17 cellular contexts compared by ENCODE assay signal in the genomic region with DNA sequence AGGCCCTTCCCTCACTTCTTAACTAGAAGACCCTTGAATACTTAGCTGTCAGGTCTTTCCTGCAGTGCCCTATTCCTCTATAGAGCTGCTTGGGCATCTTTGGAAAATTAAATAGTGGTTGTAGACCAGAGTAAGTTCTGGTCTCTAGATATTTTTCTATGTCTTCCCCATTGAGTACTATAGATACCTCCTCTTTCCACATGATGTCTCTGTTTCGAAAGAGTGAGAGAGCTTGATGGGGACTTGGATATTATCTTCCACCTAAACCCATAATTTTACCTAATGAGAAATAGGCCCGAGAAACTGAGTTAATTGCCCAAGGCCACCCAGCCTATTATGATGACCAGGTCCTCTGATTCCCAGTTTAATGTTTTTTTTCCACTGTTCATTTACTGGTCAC. TPM values are rescaled to one million over a fixed set of nuclear protein-coding genes. Genes with fewer than 3 reads are reported as not detected.
DNase-seq lines count a peak whose midpoint lies in the region; ATAC-seq lines count a peak whose summit lies in the region.
"Had no signal": no experiment of that assay in that cellular context is flagged by ENCODE, and none has a peak within 500 bp of the region (broad histone marks: within the 10 kb centered on the region; RNA-seq: fewer than 3 reads in every experiment).

No MANE protein-coding gene starts in this region.

- intact Hi-C loops in activated naive CD4-positive, alpha-beta T cell treated with anti-CD3 and anti-CD28 coated beads for 36 hours (cut with micrococcal nuclease), result loop anchor here (2.0 kb wide), 3 partner anchors 119 to 267 kb away; a partner anchor contains a TSS

- peak overlapping the region; percentile 21 for H3K27ac Mint-ChIP-seq in activated naive CD4-positive, alpha-beta T cell treated with anti-CD3 and anti-CD28 coated beads for 36 hours
- H3K27ac Mint-ChIP-seq in T-helper 17 cell, result peak overlapping the region; percentile 49
- H3K27ac Mint-ChIP-seq: HFFc6 had no signal

- H3K27me3 Mint-ChIP-seq in activated naive CD4-positive, alpha-beta T cell treated with anti-CD3 and anti-CD28 coated beads for 36 hours (ENCODE audit: low read depth), result no peaks in the 10 kb centered on the region
- H3K27me3 Mint-ChIP-seq in T-helper 17 cell, result no peaks in the 10 kb centered on the region

- H3K4me1 Mint-ChIP-seq in activated naive CD4-positive, alpha-beta T cell treated with anti-CD3 and anti-CD28 coated beads for 36 hours (ENCODE audit: low read depth), result peaks cover 21% of the 10 kb centered on the region
- peaks cover 20% of the 10 kb centered on the region for H3K4me1 Mint-ChIP-seq in T-helper 17 cell

- H3K9me3 ChIP-seq in T-helper 17 cell (ENCODE audit: control insufficient read depth, low read length, poor library complexity, severe bottlenecking), result no peaks in the 10 kb centered on the region
- H3K9me3 ChIP-seq: MG63, SK-N-SH had no signal

- CTCF ChIA-PET in activated naive CD4-positive, alpha-beta T cell treated with anti-CD3 and anti-CD28 coated beads for 36 hours (lab: Charles Lee), result interaction anchor here (0.6 to 3.7 kb wide), 5 partner anchors 22 to 269 kb away, joined by 3 to 25 read pairs (median 3); no protein-coding TSS in a partner anchor

- H3K9me3 Mint-ChIP-seq in activated naive CD4-positive, alpha-beta T cell treated with anti-CD3 and anti-CD28 coated beads for 36 hours, result peaks cover 11% of the 10 kb centered on the region
- H3K9me3 Mint-ChIP-seq: HFFc6 had no signal

- H3K36me3 Mint-ChIP-seq in activated naive CD4-positive, alpha-beta T cell treated with anti-CD3 and anti-CD28 coated beads for 36 hours (ENCODE audit: low read depth), result peaks cover 8% of the 10 kb centered on the region
- H3K36me3 Mint-ChIP-seq in T-helper 17 cell (ENCODE audit: low read depth), result peaks cover 9% of the 10 kb centered on the region

- no peak for DNase-seq in activated naive CD4-positive, alpha-beta T cell treated with anti-CD3 and anti-CD28 coated beads for 36 hours
- no peak for DNase-seq in activated naive CD4-positive, alpha-beta T cell treated with anti-CD3 and anti-CD28 coated beads, Interleukin-2, amount 50 U/mL, for 16 hours
- DNase-seq in KBM-7, result peak; percentile 14
- DNase-seq in T-helper 17 cell, result no peak
- peak; percentile 55 for DNase-seq in pons (ENCODE audit: low spot score)
- DNase-seq in NCI-H2227 treated with DMSO at 0.1 percent for 48 hours (lab: John Stamatoyannopoulos, UW), result no peak
- DNase-seq: H7, HFFc6, Karpas-422, MG63, NCI-H1105, NCI-H2081 treated with DMSO at 0.1 percent for 48 hours, NCI-H510A, NCI-H774, SHP77, SK-N-SH had no signal

- ATAC-seq in T-helper 17 cell (peak; percentile 50), HG03135 (IDR thresholded peaks at IDR 0.05; ENCODE audit: unreplicated experiment) (no peak)

- in situ Hi-C loops in KBM-7 (cut with MboI; ENCODE audit: low pct_unique_long_range_greater_than_20kb, low sequenced_read_pairs), result no loop called here

- no peak overlapping the region for H3K4me3 Mint-ChIP-seq in activated naive CD4-positive, alpha-beta T cell treated with anti-CD3 and anti-CD28 coated beads for 36 hours
- no peak overlapping the region for H3K4me3 Mint-ChIP-seq in T-helper 17 cell
- H3K4me3 Mint-ChIP-seq: HFFc6 had no signal

RNA-seq across cellular contexts. Expression of a gene that starts 40.2 kb away (rescaled TPM):
- total RNA-seq in activated naive CD4-positive, alpha-beta T cell treated with anti-CD3 and anti-CD28 coated beads for 36 hours, result 1 to 10 TPM; 6.5 to 6.6 TPM
- total RNA-seq in T-helper 17 cell, result 1 to 10 TPM; 4.5 to 8.3 TPM

Comparison
In these comparisons a context has a peak if more than half of its experiments do, and no peak if none do; other contexts are left out.
1. DNase-seq: peak in KBM-7 (single experiment) and pons (single experiment); none in activated naive CD4-positive, alpha-beta T cell treated with anti-CD3 and anti-CD28 coated beads for 36 hours (single experiment), activated naive CD4-positive, alpha-beta T cell treated with anti-CD3 and anti-CD28 coated beads, Interleukin-2, amount 50 U/mL, for 16 hours (single experiment), T-helper 17 cell (0 of 3) and NCI-H2227 treated with DMSO at 0.1 percent for 48 hours (single experiment).